In genomic region chr21:44517175-44517899, GRCh38 we compare ENCODE assay signal across 9 cellular contexts. TPM values are rescaled to one million over a fixed set of nuclear protein-coding genes. Genes with fewer than 3 reads are reported as not detected.
DNase-seq lines count a peak whose midpoint lies in the region; ATAC-seq, FAIRE-seq and TF ChIP-seq lines count a peak whose summit lies in the region.
"Had no signal": no experiment of that assay in that cellular context is flagged by ENCODE, and none has a peak within 500 bp of the region (broad histone marks: within the 10 kb centered on the region; RNA-seq: fewer than 3 reads in every experiment).

No MANE protein-coding gene starts in this region.

- intact Hi-C loops in kidney (cut with DNase I) = no loop called here

- no peaks in the 10 kb centered on the region for H3K4me1 ChIP-seq in kidney (ENCODE audit: control insufficient read depth in 1 of 2, insufficient read depth in 1 of 2, low read depth in 1 of 2, low read length in 2 of 2)

- H3K4me3 ChIP-seq in kidney (ENCODE audit: low read length in 2 of 2) = no peak overlapping the region

- TF ChIP-seq CTCF in kidney (IDR thresholded peaks at IDR 0.05; ENCODE audit: borderline replicate concordance, extremely low read depth, insufficient read depth) = no peak

- no peak for FAIRE-seq in kidney (lab: Jason Lieb, UNC)

- no peak overlapping the region for H3K27ac ChIP-seq in kidney (ENCODE audit: low read depth in 2 of 2, low read length in 2 of 2)

- no peaks in the 10 kb centered on the region for H3K36me3 ChIP-seq in kidney (ENCODE audit: control insufficient read depth in 1 of 2, insufficient read depth in 2 of 2, low read length in 2 of 2)

- ATAC-seq in SK-N-SH treated with all-trans-retinoic acid at 6 μM for 48 hours (peak; percentile 99), HG03354 (IDR thresholded peaks at IDR 0.05; ENCODE audit: poor library complexity, severe bottlenecking, unreplicated experiment) (no peak), HG02678 (IDR thresholded peaks at IDR 0.05; ENCODE audit: unreplicated experiment) (no peak), GM18907 (IDR thresholded peaks at IDR 0.05; ENCODE audit: unreplicated experiment) (no peak)

- H3K9ac ChIP-seq in kidney (ENCODE audit: low read length in 2 of 2) = no peak overlapping the region

- DNase-seq in EL = peak; percentile 24
- DNase-seq in HK-2 (ENCODE audit: unreplicated experiment) = peak; percentile 78
- DNase-seq in kidney = peak; percentile 45
- no peak for DNase-seq in NCI-H1417 treated with DMSO at 0.1 percent for 48 hours (lab: John Stamatoyannopoulos, UW)
- DNase-seq: kidney glomerular epithelial cell had no signal

- no peaks in the 10 kb centered on the region for H3K9me3 ChIP-seq in kidney (ENCODE audit: control insufficient read depth in 1 of 2, low read length in 2 of 2)

TF ChIP-seq in SK-N-SH treated with all-trans-retinoic acid at 6 μM for 48 hours, 23 proteins besides CTCF, POLR2A, EP300 and RAD21:
- no peak for TF ChIP-seq GLIS3 (CRISPR knock-in tag; IDR thresholded peaks at IDR 0.05)
- TF ChIP-seq PPARA (CRISPR knock-in tag; IDR thresholded peaks at IDR 0.05; ENCODE audit: borderline replicate concordance) = no peak
- TF ChIP-seq ZC3H10 (CRISPR knock-in tag; IDR thresholded peaks at IDR 0.05) = no peak
- TF ChIP-seq POU6F1 (CRISPR knock-in tag; IDR thresholded peaks at IDR 0.05; ENCODE audit: borderline replicate concordance, low read depth) = no peak
- no peak for TF ChIP-seq SNAI2 (CRISPR knock-in tag; IDR thresholded peaks at IDR 0.05)
- no peak for TF ChIP-seq ZNF70 (CRISPR knock-in tag; IDR thresholded peaks at IDR 0.05)
- TF ChIP-seq ZFP30 (CRISPR knock-in tag; IDR thresholded peaks at IDR 0.05) = no peak
- TF ChIP-seq ZNF565 (CRISPR knock-in tag; conservative IDR thresholded peaks at IDR 0.05; ENCODE audit: low read depth) = no peak
- no peak for TF ChIP-seq BACH2 (CRISPR knock-in tag; IDR thresholded peaks at IDR 0.05; ENCODE audit: borderline replicate concordance)
- TF ChIP-seq CSDC2 (CRISPR knock-in tag; IDR thresholded peaks at IDR 0.05) = no peak
- TF ChIP-seq RARB (CRISPR knock-in tag; IDR thresholded peaks at IDR 0.05) = no peak
- TF ChIP-seq ZNF8 (CRISPR knock-in tag; IDR thresholded peaks at IDR 0.05) = no peak
- no peak for TF ChIP-seq PATZ1 (CRISPR knock-in tag; IDR thresholded peaks at IDR 0.05; ENCODE audit: borderline replicate concordance)
- no peak for TF ChIP-seq TCF4 (CRISPR knock-in tag; IDR thresholded peaks at IDR 0.05; ENCODE audit: borderline replicate concordance)
- TF ChIP-seq ZFP3 (CRISPR knock-in tag; IDR thresholded peaks at IDR 0.05) = no peak
TF ChIP-seq in SK-N-SH treated with all-trans-retinoic acid at 6 μM for 48 hours: peak in this region for 0.

RNA-seq across cellular contexts. Expression of gene KRTAP10-1, which starts 22.7 kb away (rescaled TPM):
- total RNA-seq in kidney = not detected
- not detected for polyA plus RNA-seq in kidney (ENCODE audit: insufficient read depth, low read depth, low replicate concordance)

RNA-seq across cellular contexts. Expression of gene KRTAP10-2, which starts 34.0 kb away (rescaled TPM):
- total RNA-seq in kidney = not detected
- polyA plus RNA-seq in kidney (ENCODE audit: insufficient read depth, low read depth, low replicate concordance) = not detected

RNA-seq across cellular contexts. Expression of gene KRTAP10-3, which starts 41.3 kb away (rescaled TPM):
- not detected for total RNA-seq in kidney
- not detected for polyA plus RNA-seq in kidney (ENCODE audit: insufficient read depth, low read depth, low replicate concordance)

RNA-seq across cellular contexts. Expression of gene KRTAP10-4, which starts 56.2 kb away (rescaled TPM):
- not detected for total RNA-seq in kidney
- polyA plus RNA-seq in kidney (ENCODE audit: insufficient read depth, low read depth, low replicate concordance) = not detected
